17 cellular contexts compared by ENCODE assay signal in the genomic region with DNA sequence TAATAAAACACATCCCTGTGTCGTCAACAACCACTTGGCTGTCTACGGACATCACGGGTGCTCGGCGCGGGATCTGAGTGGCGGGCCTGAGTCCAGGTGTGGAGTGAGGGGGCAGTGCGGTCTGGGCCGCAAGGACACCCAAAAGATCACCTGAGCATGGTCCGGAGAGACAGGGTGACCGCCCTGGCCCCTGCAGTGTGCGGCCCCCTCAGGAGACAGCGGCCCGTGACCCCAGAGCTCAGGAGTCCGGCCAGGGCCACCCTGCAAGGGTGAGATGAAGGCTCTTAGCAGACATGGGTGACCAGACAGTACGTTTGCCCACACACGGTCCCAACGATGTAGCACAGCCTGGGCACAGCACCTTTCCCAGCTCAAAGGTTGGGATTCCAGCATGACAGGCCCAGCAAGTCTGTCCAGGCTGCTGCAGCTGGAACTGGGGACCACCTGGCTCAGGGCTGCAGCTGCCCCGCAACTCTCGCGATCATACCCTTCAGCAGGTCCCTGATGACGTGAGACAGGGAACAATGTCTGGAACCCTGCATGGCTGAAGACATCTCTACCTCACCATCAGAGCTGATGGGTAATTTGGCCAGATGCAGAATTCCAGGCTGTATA.
DNase-seq lines count a peak whose midpoint lies in the region; ATAC-seq, FAIRE-seq and TF ChIP-seq lines count a peak whose summit lies in the region.
"Had no signal": no experiment of that assay in that cellular context is flagged by ENCODE, and none has a peak within 500 bp of the region (broad histone marks: within the 10 kb centered on the region; RNA-seq: fewer than 3 reads in every experiment).

No MANE protein-coding gene starts in this region.

- H2BK15ac ChIP-seq in neuronal stem cell (ENCODE audit: low read length): no peak overlapping the region

- peak overlapping the region; percentile 73 for H3K23ac ChIP-seq in neuronal stem cell (ENCODE audit: low read depth, low read length, poor library complexity)

- no peak overlapping the region for H2AFZ ChIP-seq in neuronal stem cell (ENCODE audit: low read length)

- peak overlapping the region; percentile 28 for H3K18ac ChIP-seq in neuronal stem cell (ENCODE audit: low read length)

- intact Hi-C loops in left ventricle myocardium superior (cut with micrococcal nuclease) (no loop called here), left ventricle myocardium inferior (cut with micrococcal nuclease) (no loop called here)

- no peak overlapping the region for H3K4ac ChIP-seq in neuronal stem cell (ENCODE audit: low read length)

- H3K27me3 ChIP-seq in left ventricle myocardium inferior (ENCODE audit: low read depth): no peaks in the 10 kb centered on the region
- H3K27me3 ChIP-seq in neuronal stem cell (ENCODE audit: control insufficient read depth in 3 of 3, insufficient read depth in 3 of 3, low read depth in 1 of 3, low read length in 3 of 3): no peaks in the 10 kb centered on the region
- H3K27me3 ChIP-seq: BE2C had no signal

- FAIRE-seq in urothelium cell line (lab: Jason Lieb, UNC): peak; percentile 98
- FAIRE-seq: H1, HTR-8/SVneo had no signal

- peak overlapping the region; percentile 8 for H3K14ac ChIP-seq in neuronal stem cell (ENCODE audit: low read length)

- ATAC-seq in left ventricle myocardium superior (no peak), T-helper 17 cell (no peak), GM21717 (IDR thresholded peaks at IDR 0.05; ENCODE audit: unreplicated experiment) (no peak)

- no peak for TF ChIP-seq CTCF in left ventricle myocardium inferior (IDR thresholded peaks at IDR 0.05; ENCODE audit: borderline replicate concordance)

- H3K4me1 Mint-ChIP-seq in T-helper 17 cell: peaks cover 3% of the 10 kb centered on the region

- no peak overlapping the region for H3K4me3 ChIP-seq in left ventricle myocardium inferior
- no peak overlapping the region for H3K4me3 ChIP-seq in neuronal stem cell (ENCODE audit: low read length in 2 of 2)

- H2AK5ac ChIP-seq in neuronal stem cell (ENCODE audit: low read depth, low read length): no peak overlapping the region

- WGBS in neuronal stem cell (ENCODE audit: extremely low coverage in 2 of 2, insufficient read length in 2 of 2, insufficient replicate concordance in 1 of 2), 2 donors: no CpG with 5 or more reads among the region's 22 CpGs

- no peak overlapping the region for H3K9ac ChIP-seq in neuronal stem cell (ENCODE audit: low read depth, low read length, poor library complexity)

- no peak overlapping the region for H2BK5ac ChIP-seq in neuronal stem cell (ENCODE audit: low read length)

- no peaks in the 10 kb centered on the region for H3K36me3 ChIP-seq in left ventricle myocardium inferior
- no peaks in the 10 kb centered on the region for H3K36me3 ChIP-seq in neuronal stem cell (replicated peaks in 1 of 2; ENCODE audit: control insufficient read depth in 2 of 2, insufficient read depth in 2 of 2, low read length in 2 of 2)
- H3K36me3 ChIP-seq: BE2C had no signal

- peak overlapping the region; percentile 31 for H2BK120ac ChIP-seq in neuronal stem cell (ENCODE audit: low read depth, low read length)

- H3K9me3 ChIP-seq in left ventricle myocardium inferior (replicated peaks) (no peaks in the 10 kb centered on the region), T-helper 17 cell (ENCODE audit: control insufficient read depth, low read length, poor library complexity, severe bottlenecking) (no peaks in the 10 kb centered on the region), neuronal stem cell (replicated peaks in 1 of 2; ENCODE audit: control insufficient read depth in 2 of 2, insufficient read depth in 1 of 2, low read depth in 1 of 2, low read length in 2 of 2) (no peaks in the 10 kb centered on the region)
- H3K9me3 ChIP-seq: BE2C had no signal

- H3K4me3 Mint-ChIP-seq in T-helper 17 cell: no peak overlapping the region
- H3K4me3 Mint-ChIP-seq: CD4-positive, alpha-beta memory T cell; H9 had no signal

- peaks cover 8% of the 10 kb centered on the region for H3K79me1 ChIP-seq in neuronal stem cell (ENCODE audit: low read depth, low read length)

- H3K4me1 ChIP-seq in left ventricle myocardium inferior (peaks cover 2% of the 10 kb centered on the region), neuronal stem cell (ENCODE audit: control insufficient read depth in 2 of 2, insufficient read depth in 1 of 2, low read depth in 1 of 2, low read length in 2 of 2) (no peaks in the 10 kb centered on the region)

- H3K27me3 Mint-ChIP-seq in T-helper 17 cell: no peaks in the 10 kb centered on the region
- H3K27me3 Mint-ChIP-seq: CD4-positive, alpha-beta memory T cell had no signal

- H3K27ac Mint-ChIP-seq in T-helper 17 cell: peak overlapping the region; percentile 62
- H3K27ac Mint-ChIP-seq: H9 had no signal

- no peaks in the 10 kb centered on the region for H3K36me3 Mint-ChIP-seq in T-helper 17 cell (ENCODE audit: low read depth)

- H3K27ac ChIP-seq in left ventricle myocardium inferior (replicated peaks) (no peak overlapping the region), neuronal stem cell (replicated peaks; ENCODE audit: low read length) (no peak overlapping the region)

- H3K4me2 ChIP-seq in neuronal stem cell (ENCODE audit: insufficient read depth, low read length, poor library complexity, severe bottlenecking): no peak overlapping the region

- peak overlapping the region; percentile 43 for H4K8ac ChIP-seq in neuronal stem cell (ENCODE audit: low read depth, low read length)

- H4K91ac ChIP-seq in neuronal stem cell (ENCODE audit: low read depth, low read length, poor library complexity): no peak overlapping the region

- H2BK12ac ChIP-seq in neuronal stem cell (ENCODE audit: low read length): no peak overlapping the region

- peak; percentile 18 for DNase-seq in left ventricle myocardium superior
- DNase-seq in left ventricle myocardium inferior: no peak
- DNase-seq in T-helper 17 cell: no peak
- DNase-seq in neuronal stem cell (ENCODE audit: low spot score): no peak
- DNase-seq in urothelium cell line (ENCODE audit: low spot score): no peak
- DNase-seq in stimulated activated CD4-positive, alpha-beta T cell treated with anti-CD3 and anti-CD28 coated beads, Interleukin-4, amount 100 ng/mL, for 1 hour: no peak
- DNase-seq: BE2C; C1 segment of cervical spinal cord; CD4-positive, alpha-beta memory T cell; DMS153; DMS79 treated with DMSO at 0.1 percent for 48 hours; GF-D8; H9; IMR-90 had no signal
